ENCODE assay signal across 1 cellular context in the genomic region with DNA sequence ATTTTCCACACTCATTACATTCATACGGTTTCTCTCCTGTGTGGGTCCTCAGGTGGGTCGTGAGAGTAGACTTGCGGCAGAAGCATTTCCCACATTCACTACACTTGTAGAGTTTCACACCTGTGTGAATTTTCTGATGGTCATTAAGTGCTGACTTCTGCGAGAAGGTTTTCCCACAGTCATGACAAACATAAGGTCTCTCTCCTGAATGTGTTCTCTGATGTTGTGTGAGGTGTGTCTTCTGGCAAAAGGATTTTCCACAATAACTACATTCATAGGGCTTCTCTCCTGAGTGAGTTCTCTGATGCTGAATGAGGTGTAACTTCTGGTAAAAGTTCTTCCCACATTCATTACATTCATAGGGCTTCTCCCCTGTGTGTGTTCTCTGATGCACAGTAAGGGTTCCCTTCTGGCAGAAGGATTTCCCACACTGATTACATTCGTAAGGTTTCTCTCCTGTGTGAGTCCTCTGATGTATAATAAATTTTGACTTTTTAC.
TF ChIP-seq lines count a peak whose summit lies in the region.

No MANE protein-coding gene starts in this region.

TF ChIP-seq in K562, 482 proteins besides CTCF, POLR2A, EP300 and RAD21 (continued from another document):
- TF ChIP-seq, protein P1, sequence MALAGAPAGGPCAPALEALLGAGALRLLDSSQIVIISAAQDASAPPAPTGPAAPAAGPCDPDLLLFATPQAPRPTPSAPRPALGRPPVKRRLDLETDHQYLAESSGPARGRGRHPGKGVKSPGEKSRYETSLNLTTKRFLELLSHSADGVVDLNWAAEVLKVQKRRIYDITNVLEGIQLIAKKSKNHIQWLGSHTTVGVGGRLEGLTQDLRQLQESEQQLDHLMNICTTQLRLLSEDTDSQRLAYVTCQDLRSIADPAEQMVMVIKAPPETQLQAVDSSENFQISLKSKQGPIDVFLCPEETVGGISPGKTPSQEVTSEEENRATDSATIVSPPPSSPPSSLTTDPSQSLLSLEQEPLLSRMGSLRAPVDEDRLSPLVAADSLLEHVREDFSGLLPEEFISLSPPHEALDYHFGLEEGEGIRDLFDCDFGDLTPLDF (CRISPR knock-in tag; IDR thresholded peaks at IDR 0.05): no peak
- TF ChIP-seq RBM25 (IDR thresholded peaks at IDR 0.05; ENCODE audit: low read depth, low read length, severe bottlenecking): peak; percentile 59
